13 cellular contexts compared by ENCODE assay signal in genomic region chr20:38201356-38201755, GRCh38. TPM values are rescaled to one million over a fixed set of nuclear protein-coding genes. Genes with fewer than 3 reads are reported as not detected.
A peak's percentile ranks its signal among the peaks of the same experiment; 100 is the strongest.
DNase-seq lines count a peak whose midpoint lies in the region; ATAC-seq, FAIRE-seq and TF ChIP-seq lines count a peak whose summit lies in the region.
"Had no signal": no experiment of that assay in that cellular context is flagged by ENCODE, and none has a peak within 500 bp of the region (broad histone marks: within the 10 kb centered on the region; RNA-seq: fewer than 3 reads in every experiment).

No MANE protein-coding gene starts in this region.

- peak overlapping the region; percentile 31 for H3K4me2 ChIP-seq in keratinocyte (ENCODE audit: control insufficient read depth, extremely low read depth, insufficient read depth, low read depth, low read length)

- dilution Hi-C loops in keratinocyte (cut with MboI; ENCODE audit: extremely low pct_ligation_motif_present, low sequenced_read_pairs) = no loop called here

- H3K4me3 ChIP-seq in breast epithelium (no peak overlapping the region), keratinocyte (ENCODE audit: control insufficient read depth in 2 of 3, extremely low read depth in 1 of 3, insufficient read depth in 2 of 3, low read depth in 1 of 3, low read length in 3 of 3) (no peak overlapping the region)
- H3K4me3 ChIP-seq in CD8-positive, alpha-beta memory T cell (ENCODE audit: low read length) = no peak overlapping the region

- H3K9me3 ChIP-seq in breast epithelium (no peaks in the 10 kb centered on the region), keratinocyte (ENCODE audit: control insufficient read depth, low read depth, low read length) (no peaks in the 10 kb centered on the region)
- no peaks in the 10 kb centered on the region for H3K9me3 ChIP-seq in CD8-positive, alpha-beta memory T cell (ENCODE audit: low read length)

- peak; percentile 97 for FAIRE-seq in keratinocyte (lab: Jason Lieb, UNC)
- FAIRE-seq: A204.1 had no signal

- H3K27ac ChIP-seq in breast epithelium (no peak overlapping the region), keratinocyte (ENCODE audit: control insufficient read depth, insufficient read depth, low read length) (no peak overlapping the region)
- no peak overlapping the region for H3K27ac ChIP-seq in CD8-positive, alpha-beta memory T cell (ENCODE audit: low read depth, low read length)

- H3K27ac Mint-ChIP-seq in MCF 10A (ENCODE audit: low read depth, unreplicated experiment) = no peak overlapping the region
- no peak overlapping the region for H3K27ac Mint-ChIP-seq in CD8-positive, alpha-beta memory T cell
- H3K27ac Mint-ChIP-seq: T-helper 2 cell treated with Interferon-gamma antibody and Interleukin-4, amounts not matched to agents 5 μg/mL and 100 μg/mL, for 36 hours had no signal

- CTCF ChIA-PET in MCF 10A (lab: Yijun Ruan, JAX) = interaction anchor here (0.6 to 11.8 kb wide), 8 partner anchors 9 to 144 kb away, joined by 3 to 198 read pairs (median 8); no protein-coding TSS in a partner anchor
- CTCF ChIA-PET in CD8-positive, alpha-beta memory T cell (lab: Charles Lee) = no interaction called here

- no peaks in the 10 kb centered on the region for H3K79me2 ChIP-seq in keratinocyte (ENCODE audit: control insufficient read depth, insufficient read depth, low read length)

- peak; percentile 65 for DNase-seq in MCF 10A (ENCODE audit: unreplicated experiment)
- DNase-seq in breast epithelium (ENCODE audit: low spot score in 2 of 2) = no peak
- DNase-seq in amniotic epithelial cell (ENCODE audit: low read depth) = peak; percentile 88
- peak; percentile 82 for DNase-seq in keratinocyte (ENCODE audit: low read depth, low spot score)
- DNase-seq in CD8-positive, alpha-beta memory T cell = no peak
- DNase-seq in NCI-H128 (lab: John Stamatoyannopoulos, UW; ENCODE audit: unreplicated experiment) = no peak
- DNase-seq in NCI-H2081 (lab: John Stamatoyannopoulos, UW) = no peak
- DNase-seq: effector CD4-positive, alpha-beta T cell; NCI-H510A; retina had no signal

- no peak for TF ChIP-seq POLR2A in breast epithelium (IDR thresholded peaks at IDR 0.05)

- no peak overlapping the region for H3K4me3 Mint-ChIP-seq in MCF 10A (ENCODE audit: unreplicated experiment)
- H3K4me3 Mint-ChIP-seq in CD8-positive, alpha-beta memory T cell = no peak overlapping the region
- H3K4me3 Mint-ChIP-seq: T-helper 2 cell treated with Interferon-gamma antibody and Interleukin-4, amounts not matched to agents 5 μg/mL and 100 μg/mL, for 36 hours had no signal

- no peak for TF ChIP-seq CTCF in MCF 10A (IDR thresholded peaks at IDR 0.05; ENCODE audit: unreplicated experiment)
- no peak for TF ChIP-seq CTCF in breast epithelium (IDR thresholded peaks at IDR 0.05)
- TF ChIP-seq CTCF in keratinocyte (optimal IDR thresholded peaks at IDR 0.05 in 1 of 3, IDR thresholded peaks at IDR 0.05 in 1 of 3, conservative IDR thresholded peaks at IDR 0.05 in 1 of 3; ENCODE audit: extremely low read depth in 1 of 3, insufficient read depth in 2 of 3, low read length in 3 of 3) = no peak

- no peaks in the 10 kb centered on the region for H3K9me1 ChIP-seq in keratinocyte (ENCODE audit: control insufficient read depth, extremely low read depth, insufficient read depth, low read length)

- H4K20me1 ChIP-seq in keratinocyte (ENCODE audit: control insufficient read depth, extremely low read depth, insufficient read depth, low read length) = no peaks in the 10 kb centered on the region

- no peak overlapping the region for H3K9ac ChIP-seq in keratinocyte (ENCODE audit: control insufficient read depth, extremely low read depth, insufficient read depth, low read length)

- no peak overlapping the region for H2AFZ ChIP-seq in keratinocyte (ENCODE audit: control insufficient read depth, low read length)

- H3K36me3 Mint-ChIP-seq in MCF 10A (ENCODE audit: insufficient read depth, unreplicated experiment) = no peaks in the 10 kb centered on the region
- no peaks in the 10 kb centered on the region for H3K36me3 Mint-ChIP-seq in CD8-positive, alpha-beta memory T cell

- intact Hi-C loops in MCF 10A (cut with micrococcal nuclease) (no loop called here), breast epithelium (cut with DNase I; ENCODE audit: low total_unique reads) (no loop called here)

- H3K9me3 Mint-ChIP-seq in MCF 10A (ENCODE audit: unreplicated experiment) = peaks cover under 1% of the 10 kb centered on the region
- H3K9me3 Mint-ChIP-seq in CD8-positive, alpha-beta memory T cell = no peaks in the 10 kb centered on the region
- H3K9me3 Mint-ChIP-seq: T-helper 2 cell treated with Interferon-gamma antibody and Interleukin-4, amounts not matched to agents 5 μg/mL and 100 μg/mL, for 36 hours had no signal

- H3K36me3 ChIP-seq in breast epithelium = no peaks in the 10 kb centered on the region
- no peaks in the 10 kb centered on the region for H3K36me3 ChIP-seq in keratinocyte (ENCODE audit: control insufficient read depth in 2 of 2, extremely low read depth in 1 of 2, insufficient read depth in 2 of 2, low read length in 2 of 2)
- no peaks in the 10 kb centered on the region for H3K36me3 ChIP-seq in CD8-positive, alpha-beta memory T cell (ENCODE audit: insufficient read depth, low read length)

- H3K27me3 Mint-ChIP-seq in MCF 10A (ENCODE audit: insufficient read depth, unreplicated experiment) = no peaks in the 10 kb centered on the region
- H3K27me3 Mint-ChIP-seq in CD8-positive, alpha-beta memory T cell = peaks cover 9 to 21% of the 10 kb centered on the region in 2 donors

- H3K4me1 ChIP-seq in breast epithelium = no peaks in the 10 kb centered on the region
- H3K4me1 ChIP-seq in keratinocyte (ENCODE audit: control insufficient read depth, extremely low read depth, insufficient read depth, low read length) = peaks cover 37% of the 10 kb centered on the region
- H3K4me1 ChIP-seq in CD8-positive, alpha-beta memory T cell (ENCODE audit: insufficient read depth, low read length) = no peaks in the 10 kb centered on the region

- no peak for ATAC-seq in HG02571 (IDR thresholded peaks at IDR 0.05; ENCODE audit: unreplicated experiment)

- POLR2A ChIA-PET in MCF 10A (lab: Yijun Ruan, JAX) = interaction anchor here (0.6 to 2.4 kb wide), 10 partner anchors 9 to 443 kb away, joined by 3 to 12 read pairs (median 4); no protein-coding TSS in a partner anchor
- POLR2A ChIA-PET in CD8-positive, alpha-beta memory T cell (lab: Charles Lee) = no interaction called here

- H3K4me1 Mint-ChIP-seq in MCF 10A (ENCODE audit: insufficient read depth, unreplicated experiment) = peaks cover 28% of the 10 kb centered on the region
- H3K4me1 Mint-ChIP-seq in CD8-positive, alpha-beta memory T cell = no peaks in the 10 kb centered on the region

- peaks cover 0 to 6% of the 10 kb centered on the region in 2 donors for H3K27me3 ChIP-seq in breast epithelium
- no peaks in the 10 kb centered on the region for H3K27me3 ChIP-seq in keratinocyte (ENCODE audit: control insufficient read depth, extremely low read depth, insufficient read depth, low read length)
- no peaks in the 10 kb centered on the region for H3K27me3 ChIP-seq in CD8-positive, alpha-beta memory T cell (ENCODE audit: insufficient read depth, low read length, poor library complexity, severe bottlenecking)

- BruUV-seq in MCF 10A (replicated peaks; lab: Mats Ljungman, UMichigan) = no TSS peak

RNA-seq across cellular contexts. Expression of gene TGM2, which starts 36.3 kb away (rescaled TPM):
- total RNA-seq in MCF 10A (2022) (0.76 and 1.5 TPM in 2 replicates), breast epithelium (10 to 100 TPM; 10.7 to 44.9 (median 15.2) TPM)
- polyA plus RNA-seq in keratinocyte = 18.4 to 50.3 TPM (median 18.7 TPM) in 3 replicates
- polyA plus RNA-seq in keratinocyte (2011; ENCODE audit: low read depth) = 0.86 TPM
- 16.2 and 22.6 TPM in 2 replicates for polyA plus RNA-seq in keratinocyte (2011; cell fraction: cytosol; rRNA removed)
- polyA plus RNA-seq in keratinocyte (2011; cell fraction: nucleus; rRNA removed) = 30.9 and 32.5 TPM in 2 replicates
- 0.38 and 57.9 TPM in 2 replicates for polyA plus RNA-seq in keratinocyte (2012; ENCODE audit: low replicate concordance)
- polyA minus RNA-seq in keratinocyte = 27.4 to 122 TPM (median 29.7 TPM) in 3 replicates
- 50.3 TPM for polyA minus RNA-seq in keratinocyte (2011; cell fraction: cytosol; rRNA and poly(A)+ RNA removed)
- polyA minus RNA-seq in keratinocyte (2011; cell fraction: nucleus; rRNA and poly(A)+ RNA removed) = 29.2 and 30.7 TPM in 2 replicates
- total RNA-seq in CD8-positive, alpha-beta memory T cell = not detected
- polyA plus RNA-seq in CD8-positive, alpha-beta memory T cell = not detected

RNA-seq across cellular contexts. Expression of gene KIAA1755, which starts 59.2 kb away (rescaled TPM):
- total RNA-seq in MCF 10A (2022) (not detected in 2 replicates), breast epithelium (1 to 10 TPM; 2.1 to 5.1 (median 4.3) TPM)
- 0.05 to 0.07 TPM in 2 of 3 replicates, not detected in the other for polyA plus RNA-seq in keratinocyte
- polyA plus RNA-seq in keratinocyte (2011; ENCODE audit: low read depth) = not detected
- polyA plus RNA-seq in keratinocyte (2011; cell fraction: cytosol; rRNA removed) = not detected in 2 replicates
- polyA plus RNA-seq in keratinocyte (2011; cell fraction: nucleus; rRNA removed) = not detected in 2 replicates
- 0.19 TPM in 1 of 2 replicates, not detected in the other for polyA plus RNA-seq in keratinocyte (2012; ENCODE audit: low replicate concordance)
- polyA minus RNA-seq in keratinocyte = 0.36 TPM in 1 of 3 replicates, not detected in the others
- polyA minus RNA-seq in keratinocyte (2011; cell fraction: cytosol; rRNA and poly(A)+ RNA removed) = not detected
- polyA minus RNA-seq in keratinocyte (2011; cell fraction: nucleus; rRNA and poly(A)+ RNA removed) = not detected in 2 replicates
- total RNA-seq in CD8-positive, alpha-beta memory T cell = not detected
- not detected for polyA plus RNA-seq in CD8-positive, alpha-beta memory T cell

Comparison
In these comparisons a context has a peak if more than half of its experiments do, and no peak if none do; other contexts are left out.
1. DNase-seq: peak in MCF 10A (single experiment), amniotic epithelial cell (single experiment) and keratinocyte (single experiment); none in breast epithelium (0 of 2), CD8-positive, alpha-beta memory T cell (0 of 5), NCI-H128 (single experiment) and NCI-H2081 (0 of 2).